27 cellular contexts compared by ENCODE assay signal in genomic region chr11:73338279-73338678, GRCh38.
"Had no signal": no experiment of that assay in that cellular context is flagged by ENCODE, and none has a peak within 500 bp of the region (broad histone marks: within the 10 kb centered on the region; RNA-seq: fewer than 3 reads in every experiment).

No MANE protein-coding gene starts in this region.

- H3K9me3 Mint-ChIP-seq: activated naive CD4-positive, alpha-beta T cell treated with anti-CD3 and anti-CD28 coated beads, Interleukin-2, amount 50 U/mL, for 72 hours; activated T-cell treated with anti-CD3 and anti-CD28 coated beads, Interleukin-2, amount 50 U/mL, for 72 hours; nephron; T-helper 1 cell treated with Interleukin-12 subunit alpha and Interleukin-12 subunit beta and Interleukin-4 antibody, amounts not matched to agents 30 μg/mL and 1 μg/mL, for 36 hours had no signal

- H3K4me3 ChIP-seq: body of pancreas, coronary artery, left lung, lung, mucosa of descending colon, thoracic aorta, upper lobe of right lung had no signal

- H3K27ac ChIP-seq: body of pancreas, foreskin keratinocyte, left lung, upper lobe of right lung, VCaP had no signal

- H3K27ac Mint-ChIP-seq: activated naive CD4-positive, alpha-beta T cell treated with anti-CD3 and anti-CD28 coated beads, Interleukin-2, amount 50 U/mL, for 72 hours; activated T-cell treated with anti-CD3 and anti-CD28 coated beads, Interleukin-2, amount 50 U/mL, for 72 hours; T-helper 1 cell treated with Interleukin-12 subunit alpha and Interleukin-12 subunit beta and Interleukin-4 antibody, amounts not matched to agents 30 μg/mL and 1 μg/mL, for 36 hours had no signal

- H3K36me3 Mint-ChIP-seq: activated naive CD4-positive, alpha-beta T cell treated with anti-CD3 and anti-CD28 coated beads, Interleukin-2, amount 50 U/mL, for 72 hours had no signal

- DNase-seq: activated CD4-positive, alpha-beta T cell treated with anti-CD3 and anti-CD28 coated beads for 4 hours; activated CD4-positive, alpha-beta T cell treated with anti-CD3 and anti-CD28 coated beads, Interleukin-2, amount 50 U/mL, for 4 hours; activated naive CD4-positive, alpha-beta T cell; activated T-cell treated with anti-CD3 and anti-CD28 coated beads for 4 hours; activated T-cell treated with anti-CD3 and anti-CD28 coated beads, Interleukin-2, amount 50 U/mL, for 72 hours; anterior cingulate cortex; body of pancreas; cerebellar nuclear complex; foreskin keratinocyte; kidney glomerular epithelial cell; left lung; mesendoderm; mucosa of descending colon; posterior cingulate gyrus; stimulated activated CD4-positive, alpha-beta T cell treated with anti-CD3 and anti-CD28 coated beads, Interleukin-15, amount 100 ng/mL, for 24 hours; stimulated activated CD4-positive, alpha-beta T cell treated with anti-CD3 and anti-CD28 coated beads, Interleukin-2, amount 100 ng/mL, for 24 hours; stimulated activated naive CD4-positive, alpha-beta T cell; SW 1271; T-helper 9 cell; upper lobe of right lung had no signal

- H3K9me3 ChIP-seq: body of pancreas, left lung, mucosa of descending colon, thoracic aorta, upper lobe of right lung had no signal

- H3K27me3 ChIP-seq: body of pancreas, left lung, upper lobe of right lung had no signal

- H3K4me3 Mint-ChIP-seq: activated T-cell treated with anti-CD3 and anti-CD28 coated beads, Interleukin-2, amount 50 U/mL, for 72 hours; nephron; T-helper 1 cell treated with Interleukin-12 subunit alpha and Interleukin-12 subunit beta and Interleukin-4 antibody, amounts not matched to agents 30 μg/mL and 1 μg/mL, for 36 hours had no signal

- ATAC-seq: activated naive CD4-positive, alpha-beta T cell treated with anti-CD3 and anti-CD28 coated beads, Interleukin-2, amount 50 U/mL, for 72 hours; activated T-cell treated with anti-CD3 and anti-CD28 coated beads, Interleukin-2, amount 50 U/mL, for 72 hours; body of pancreas; foreskin keratinocyte; left lung; mucosa of descending colon; upper lobe of right lung had no signal

- H3K4me1 ChIP-seq: foreskin keratinocyte had no signal

- H3K36me3 ChIP-seq: thoracic aorta, upper lobe of right lung had no signal
